Comparison of ENCODE assay signal across 23 cellular contexts in the genomic region with DNA sequence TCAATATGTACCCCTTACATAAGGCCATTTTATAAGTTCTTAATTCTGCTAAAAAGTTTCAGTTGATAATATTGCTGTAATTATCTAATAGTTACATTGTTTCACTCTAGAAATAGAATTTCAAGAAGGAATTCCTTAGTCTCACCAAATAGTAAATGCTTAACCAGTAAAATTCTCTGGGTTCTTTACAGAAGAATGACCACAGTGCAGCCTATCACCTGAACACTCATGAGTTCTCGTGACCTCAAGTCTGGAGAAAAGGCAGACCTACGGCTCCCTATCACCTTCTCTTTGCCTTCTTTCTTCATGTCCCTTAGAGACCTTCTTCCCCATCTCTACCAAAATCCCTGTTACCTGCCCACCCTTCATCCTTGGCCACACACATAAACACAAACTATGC. TPM values are rescaled to one million over a fixed set of nuclear protein-coding genes. Genes with fewer than 3 reads are reported as not detected.
DNase-seq lines count a peak whose midpoint lies in the region; ATAC-seq, FAIRE-seq and TF ChIP-seq lines count a peak whose summit lies in the region.
"Had no signal": no experiment of that assay in that cellular context is flagged by ENCODE, and none has a peak within 500 bp of the region (broad histone marks: within the 10 kb centered on the region; RNA-seq: fewer than 3 reads in every experiment).

No MANE protein-coding gene starts in this region.

- no peak overlapping the region for H2BK12ac ChIP-seq in trophoblast cell (ENCODE audit: low read length)

- no peak overlapping the region for H2BK5ac ChIP-seq in trophoblast cell (ENCODE audit: low read depth, low read length, poor library complexity)

- no peak overlapping the region for H2BK120ac ChIP-seq in trophoblast cell (ENCODE audit: insufficient read depth, low read length, poor library complexity)

- H3K27me3 Mint-ChIP-seq in chondrocyte (ENCODE audit: low read depth) (no peaks in the 10 kb centered on the region), memory B cell (no peaks in the 10 kb centered on the region), neural progenitor cell (ENCODE audit: insufficient read depth, low read depth) (no peaks in the 10 kb centered on the region)
- H3K27me3 Mint-ChIP-seq: CD4-positive, CD25-positive, alpha-beta regulatory T cell; CD8-positive, alpha-beta memory T cell; IgD-negative memory B cell had no signal

- H3K23ac ChIP-seq in trophoblast cell (ENCODE audit: low read length): peak overlapping the region; percentile 52

- H3K9me3 Mint-ChIP-seq in chondrocyte (ENCODE audit: low read depth): no peaks in the 10 kb centered on the region
- H3K9me3 Mint-ChIP-seq in memory B cell: no peaks in the 10 kb centered on the region
- H3K9me3 Mint-ChIP-seq in neural progenitor cell: no peaks in the 10 kb centered on the region
- H3K9me3 Mint-ChIP-seq: CD8-positive, alpha-beta memory T cell; GM23338; IgD-negative memory B cell had no signal

- intact Hi-C loops in kidney (cut with DNase I): no loop called here

- H3F3A ChIP-seq in neural progenitor cell (ENCODE audit: low read depth): peaks cover 2% of the 10 kb centered on the region

- H3K18ac ChIP-seq in trophoblast cell (ENCODE audit: low read length): no peak overlapping the region

- H3K27ac Mint-ChIP-seq in chondrocyte (ENCODE audit: unreplicated experiment) (peak overlapping the region; percentile 1), memory B cell (peak overlapping the region; percentile 45), neural progenitor cell (no peak overlapping the region)
- H3K27ac Mint-ChIP-seq: CD4-positive, CD25-positive, alpha-beta regulatory T cell; GM23338 had no signal

- ATAC-seq in memory B cell (ENCODE audit: low read depth): no peak
- no peak for ATAC-seq in GM19328 (IDR thresholded peaks at IDR 0.05; ENCODE audit: unreplicated experiment)
- no peak for ATAC-seq in GM18870 (IDR thresholded peaks at IDR 0.05; ENCODE audit: unreplicated experiment)
- ATAC-seq: GM12878, GM23338, HepG2 had no signal

- H3K4me2 ChIP-seq in trophoblast cell (ENCODE audit: low read length) (no peak overlapping the region), neural progenitor cell (no peak overlapping the region)
- H3K4me2 ChIP-seq: GM23338 had no signal

- H3K4me3 Mint-ChIP-seq in chondrocyte (ENCODE audit: unreplicated experiment) (no peak overlapping the region), memory B cell (no peak overlapping the region), neural progenitor cell (no peak overlapping the region)
- H3K4me3 Mint-ChIP-seq: CD4-positive, CD25-positive, alpha-beta regulatory T cell; CD8-positive, alpha-beta memory T cell; GM23338 had no signal

- peak overlapping the region in 1 of 2 donors; percentile 28 for H3K4me3 ChIP-seq in kidney (ENCODE audit: low read length in 2 of 2)
- H3K4me3 ChIP-seq in trophoblast cell (ENCODE audit: low read depth, low read length): no peak overlapping the region
- no peak overlapping the region for H3K4me3 ChIP-seq in neural progenitor cell
- H3K4me3 ChIP-seq: GM12878, GM23338 had no signal

- H3K36me3 ChIP-seq in kidney (ENCODE audit: control insufficient read depth in 1 of 2, insufficient read depth in 2 of 2, low read length in 2 of 2) (peaks cover 0 to 3% of the 10 kb centered on the region in 2 donors), trophoblast cell (ENCODE audit: control insufficient read depth in 1 of 2, insufficient read depth in 2 of 2, low read length in 2 of 2) (no peaks in the 10 kb centered on the region), neural progenitor cell (no peaks in the 10 kb centered on the region)
- H3K36me3 ChIP-seq: BE2C had no signal

- H4K12ac ChIP-seq in trophoblast cell (ENCODE audit: low read depth, low read length): no peak overlapping the region

- FAIRE-seq in kidney (lab: Jason Lieb, UNC) (peak; percentile 38), GM12891 (lab: Jason Lieb, UNC) (no peak)
- FAIRE-seq: GM12878, H54, HepG2 had no signal

- H3K79me2 ChIP-seq in trophoblast cell (ENCODE audit: control insufficient read depth, insufficient read depth, low read length, poor library complexity): no peaks in the 10 kb centered on the region
- no peaks in the 10 kb centered on the region for H3K79me2 ChIP-seq in neural progenitor cell (ENCODE audit: low read depth)

- H3K9me3 ChIP-seq in kidney (ENCODE audit: control insufficient read depth in 1 of 2, low read length in 2 of 2) (no peaks in the 10 kb centered on the region), trophoblast cell (ENCODE audit: insufficient read depth, low read depth, low read length) (no peaks in the 10 kb centered on the region), neural progenitor cell (ENCODE audit: low read depth) (no peaks in the 10 kb centered on the region)
- H3K9me3 ChIP-seq: BE2C had no signal

- peaks cover 3% of the 10 kb centered on the region for H3K36me3 Mint-ChIP-seq in chondrocyte (ENCODE audit: low read depth)
- peaks cover 6% of the 10 kb centered on the region for H3K36me3 Mint-ChIP-seq in memory B cell
- no peaks in the 10 kb centered on the region for H3K36me3 Mint-ChIP-seq in neural progenitor cell

- H3K14ac ChIP-seq in trophoblast cell (ENCODE audit: low read length): no peak overlapping the region

- H3K4ac ChIP-seq in trophoblast cell (ENCODE audit: low read depth, low read length): no peak overlapping the region

- H3K27me3 ChIP-seq in trophoblast cell (ENCODE audit: insufficient read depth, low read length): no peaks in the 10 kb centered on the region
- H3K27me3 ChIP-seq in neural progenitor cell: no peaks in the 10 kb centered on the region
- H3K27me3 ChIP-seq: BE2C had no signal

- H3K9ac ChIP-seq in kidney (ENCODE audit: low read length in 2 of 2) (no peak overlapping the region), trophoblast cell (ENCODE audit: low read length) (no peak overlapping the region), neural progenitor cell (no peak overlapping the region)

- no peaks in the 10 kb centered on the region for H3K79me1 ChIP-seq in trophoblast cell (ENCODE audit: low read length)

- H4K20me1 ChIP-seq in neural progenitor cell (ENCODE audit: low read depth): no peaks in the 10 kb centered on the region

- H2AFZ ChIP-seq in trophoblast cell (ENCODE audit: insufficient read depth, low read length, poor library complexity) (no peak overlapping the region), neural progenitor cell (replicated peaks) (no peak overlapping the region)
- H2AFZ ChIP-seq: GM23338 had no signal

- no peak overlapping the region for H2AK5ac ChIP-seq in trophoblast cell (ENCODE audit: low read length)

- no peak overlapping the region for H4K91ac ChIP-seq in trophoblast cell (ENCODE audit: low read depth, low read length)

- H3K4me1 Mint-ChIP-seq in chondrocyte (ENCODE audit: low read depth): no peaks in the 10 kb centered on the region
- H3K4me1 Mint-ChIP-seq in memory B cell: peaks cover 3% of the 10 kb centered on the region
- no peaks in the 10 kb centered on the region for H3K4me1 Mint-ChIP-seq in neural progenitor cell
- H3K4me1 Mint-ChIP-seq: CD4-positive, CD25-positive, alpha-beta regulatory T cell; CD8-positive, alpha-beta memory T cell; IgD-negative memory B cell had no signal

- DNase-seq in chondrocyte (ENCODE audit: low spot score) (no peak), kidney (no peak), memory B cell (ENCODE audit: low spot score in 2 of 2) (no peak), trophoblast cell (no peak), GM12891 (ENCODE audit: insufficient read length, low spot score) (no peak), neural progenitor cell (ENCODE audit: low spot score) (no peak)
- DNase-seq: BE2C; C1 segment of cervical spinal cord; CD4-positive, CD25-positive, alpha-beta regulatory T cell; CD8-positive, alpha-beta memory T cell; COR-L47; DMS 273 treated with DMSO at 0.1 percent for 48 hours; DMS53; DND-41; EL; HCEC 1CT had no signal

- no peak overlapping the region for H4K8ac ChIP-seq in trophoblast cell (ENCODE audit: low read depth, low read length)

- WGBS in trophoblast cell (ENCODE audit: extremely low coverage, insufficient coverage, insufficient read length): no CpG with 5 or more reads among the region's 2 CpGs

- no peak overlapping the region for H3K27ac ChIP-seq in kidney (ENCODE audit: low read depth in 2 of 2, low read length in 2 of 2)
- no peak overlapping the region for H3K27ac ChIP-seq in trophoblast cell (ENCODE audit: low read depth, low read length)
- no peak overlapping the region for H3K27ac ChIP-seq in neural progenitor cell

- TF ChIP-seq POLR2A in GM12891 (IDR thresholded peaks at IDR 0.05; ENCODE audit: low read depth, low read length): no peak

- H3K4me1 ChIP-seq in kidney (ENCODE audit: control insufficient read depth in 1 of 2, insufficient read depth in 1 of 2, low read depth in 1 of 2, low read length in 2 of 2): peaks cover 0 to 4% of the 10 kb centered on the region in 2 donors
- no peaks in the 10 kb centered on the region for H3K4me1 ChIP-seq in trophoblast cell (ENCODE audit: control insufficient read depth in 1 of 2, insufficient read depth in 2 of 2, low read length in 2 of 2)
- H3K4me1 ChIP-seq in neural progenitor cell: peaks cover 13% of the 10 kb centered on the region
- H3K4me1 ChIP-seq: BE2C had no signal

- TF ChIP-seq CTCF in chondrocyte (IDR thresholded peaks at IDR 0.05): no peak
- no peak for TF ChIP-seq CTCF in kidney (IDR thresholded peaks at IDR 0.05; ENCODE audit: borderline replicate concordance, extremely low read depth, insufficient read depth)
- TF ChIP-seq CTCF in neural progenitor cell (IDR thresholded peaks at IDR 0.05): no peak

TF ChIP-seq in GM12891, 5 proteins besides CTCF, POLR2A, EP300 and RAD21:
- TF ChIP-seq TAF1 (IDR thresholded peaks at IDR 0.05; ENCODE audit: low read depth, low read length) (no peak), PAX5 (IDR thresholded peaks at IDR 0.05; ENCODE audit: insufficient read depth, low read length, severe bottlenecking) (no peak), POU2F2 (IDR thresholded peaks at IDR 0.05; ENCODE audit: low read depth, low read length) (no peak), POLR2AphosphoS5 (IDR thresholded peaks at IDR 0.05; ENCODE audit: low read depth, low read length) (no peak), SPI1 (IDR thresholded peaks at IDR 0.05; ENCODE audit: low read depth, low read length) (no peak)

RNA-seq across cellular contexts. Expression of gene CCDC191, which starts 30.9 kb away (rescaled TPM):
- total RNA-seq in chondrocyte (2.9 to 3.4 TPM (median 3.2 TPM) in 3 replicates), kidney (11.7 TPM), neural progenitor cell (ENCODE audit: low replicate concordance) (4.9 and 6.4 TPM in 2 replicates)
- polyA plus RNA-seq in kidney (ENCODE audit: insufficient read depth, low read depth, low replicate concordance): 3.7 TPM
- polyA plus RNA-seq in trophoblast cell (2013): 1.2 and 1.3 TPM in 2 replicates
- 2.7 TPM for polyA plus RNA-seq in GM12891 (2012; ENCODE audit: low read depth, missing spikeins)

RNA-seq across cellular contexts. Expression of gene QTRT2, which starts 31.1 kb away (rescaled TPM):
- total RNA-seq in chondrocyte: 10.2 to 16.3 TPM (median 12.5 TPM) in 3 replicates
- 26.1 TPM for total RNA-seq in kidney
- polyA plus RNA-seq in kidney (ENCODE audit: insufficient read depth, low read depth, low replicate concordance): 4.7 TPM
- 11.0 and 12.1 TPM in 2 replicates for polyA plus RNA-seq in trophoblast cell (2013)
- polyA plus RNA-seq in GM12891 (2012; ENCODE audit: low read depth, missing spikeins): 7.0 TPM
- total RNA-seq in neural progenitor cell (ENCODE audit: low replicate concordance): 28.2 and 32.1 TPM in 2 replicates
